In the genomic region with DNA sequence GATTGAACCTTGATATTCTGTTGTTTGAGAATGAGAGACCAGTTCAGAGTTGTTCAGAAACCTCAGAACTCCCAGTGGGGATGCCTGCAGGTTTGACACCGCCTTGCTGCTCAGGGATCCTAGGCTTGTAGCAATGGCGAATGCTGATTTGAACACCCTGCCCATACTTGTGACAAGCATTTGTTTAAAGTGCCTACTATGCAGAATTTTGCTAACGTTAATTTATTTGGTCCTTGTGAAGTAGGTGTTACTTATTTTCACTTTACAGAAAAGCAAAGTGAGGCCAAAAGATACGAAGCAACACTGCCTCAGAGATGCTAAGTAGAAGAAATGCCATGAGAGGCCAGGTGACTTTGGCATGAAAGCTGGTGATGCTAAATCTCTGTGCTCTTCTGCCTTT, we compare ENCODE assay signal across 2 cellular contexts.
A peak's percentile ranks its signal among the peaks of the same experiment; 100 is the strongest.
TF ChIP-seq lines count a peak whose summit lies in the region.

No MANE protein-coding gene starts in this region.

TF ChIP-seq in HepG2, 621 proteins besides CTCF, POLR2A, EP300 and RAD21:
- no peak for TF ChIP-seq KMT2B (CRISPR knock-in tag; IDR thresholded peaks at IDR 0.05)
- TF ChIP-seq, protein P1, sequence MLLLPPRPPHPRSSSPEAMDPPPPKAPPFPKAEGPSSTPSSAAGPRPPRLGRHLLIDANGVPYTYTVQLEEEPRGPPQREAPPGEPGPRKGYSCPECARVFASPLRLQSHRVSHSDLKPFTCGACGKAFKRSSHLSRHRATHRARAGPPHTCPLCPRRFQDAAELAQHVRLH (CRISPR knock-in tag; IDR thresholded peaks at IDR 0.05; ENCODE audit: borderline replicate concordance, low read depth): no peak
- TF ChIP-seq MAFF (IDR thresholded peaks at IDR 0.05; ENCODE audit: low read depth, low read length): peak; percentile 80
- TF ChIP-seq, protein P2, sequence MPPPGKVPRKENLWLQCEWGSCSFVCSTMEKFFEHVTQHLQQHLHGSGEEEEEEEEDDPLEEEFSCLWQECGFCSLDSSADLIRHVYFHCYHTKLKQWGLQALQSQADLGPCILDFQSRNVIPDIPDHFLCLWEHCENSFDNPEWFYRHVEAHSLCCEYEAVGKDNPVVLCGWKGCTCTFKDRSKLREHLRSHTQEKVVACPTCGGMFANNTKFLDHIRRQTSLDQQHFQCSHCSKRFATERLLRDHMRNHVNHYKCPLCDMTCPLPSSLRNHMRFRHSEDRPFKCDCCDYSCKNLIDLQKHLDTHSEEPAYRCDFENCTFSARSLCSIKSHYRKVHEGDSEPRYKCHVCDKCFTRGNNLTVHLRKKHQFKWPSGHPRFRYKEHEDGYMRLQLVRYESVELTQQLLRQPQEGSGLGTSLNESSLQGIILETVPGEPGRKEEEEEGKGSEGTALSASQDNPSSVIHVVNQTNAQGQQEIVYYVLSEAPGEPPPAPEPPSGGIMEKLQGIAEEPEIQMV (CRISPR knock-in tag; IDR thresholded peaks at IDR 0.05; ENCODE audit: low read depth): no peak
- TF ChIP-seq, protein P3, sequence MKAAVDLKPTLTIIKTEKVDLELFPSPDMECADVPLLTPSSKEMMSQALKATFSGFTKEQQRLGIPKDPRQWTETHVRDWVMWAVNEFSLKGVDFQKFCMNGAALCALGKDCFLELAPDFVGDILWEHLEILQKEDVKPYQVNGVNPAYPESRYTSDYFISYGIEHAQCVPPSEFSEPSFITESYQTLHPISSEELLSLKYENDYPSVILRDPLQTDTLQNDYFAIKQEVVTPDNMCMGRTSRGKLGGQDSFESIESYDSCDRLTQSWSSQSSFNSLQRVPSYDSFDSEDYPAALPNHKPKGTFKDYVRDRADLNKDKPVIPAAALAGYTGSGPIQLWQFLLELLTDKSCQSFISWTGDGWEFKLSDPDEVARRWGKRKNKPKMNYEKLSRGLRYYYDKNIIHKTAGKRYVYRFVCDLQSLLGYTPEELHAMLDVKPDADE (CRISPR knock-in tag; IDR thresholded peaks at IDR 0.05): no peak
- no peak for TF ChIP-seq DMAP1 (CRISPR knock-in tag; IDR thresholded peaks at IDR 0.05)
- TF ChIP-seq, protein P4, sequence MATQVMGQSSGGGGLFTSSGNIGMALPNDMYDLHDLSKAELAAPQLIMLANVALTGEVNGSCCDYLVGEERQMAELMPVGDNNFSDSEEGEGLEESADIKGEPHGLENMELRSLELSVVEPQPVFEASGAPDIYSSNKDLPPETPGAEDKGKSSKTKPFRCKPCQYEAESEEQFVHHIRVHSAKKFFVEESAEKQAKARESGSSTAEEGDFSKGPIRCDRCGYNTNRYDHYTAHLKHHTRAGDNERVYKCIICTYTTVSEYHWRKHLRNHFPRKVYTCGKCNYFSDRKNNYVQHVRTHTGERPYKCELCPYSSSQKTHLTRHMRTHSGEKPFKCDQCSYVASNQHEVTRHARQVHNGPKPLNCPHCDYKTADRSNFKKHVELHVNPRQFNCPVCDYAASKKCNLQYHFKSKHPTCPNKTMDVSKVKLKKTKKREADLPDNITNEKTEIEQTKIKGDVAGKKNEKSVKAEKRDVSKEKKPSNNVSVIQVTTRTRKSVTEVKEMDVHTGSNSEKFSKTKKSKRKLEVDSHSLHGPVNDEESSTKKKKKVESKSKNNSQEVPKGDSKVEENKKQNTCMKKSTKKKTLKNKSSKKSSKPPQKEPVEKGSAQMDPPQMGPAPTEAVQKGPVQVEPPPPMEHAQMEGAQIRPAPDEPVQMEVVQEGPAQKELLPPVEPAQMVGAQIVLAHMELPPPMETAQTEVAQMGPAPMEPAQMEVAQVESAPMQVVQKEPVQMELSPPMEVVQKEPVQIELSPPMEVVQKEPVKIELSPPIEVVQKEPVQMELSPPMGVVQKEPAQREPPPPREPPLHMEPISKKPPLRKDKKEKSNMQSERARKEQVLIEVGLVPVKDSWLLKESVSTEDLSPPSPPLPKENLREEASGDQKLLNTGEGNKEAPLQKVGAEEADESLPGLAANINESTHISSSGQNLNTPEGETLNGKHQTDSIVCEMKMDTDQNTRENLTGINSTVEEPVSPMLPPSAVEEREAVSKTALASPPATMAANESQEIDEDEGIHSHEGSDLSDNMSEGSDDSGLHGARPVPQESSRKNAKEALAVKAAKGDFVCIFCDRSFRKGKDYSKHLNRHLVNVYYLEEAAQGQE (IDR thresholded peaks at IDR 0.05; ENCODE audit: borderline replicate concordance in 1 of 2, low read depth in 1 of 2, low read length in 2 of 2): no peak
- no peak for TF ChIP-seq ZNF607 (CRISPR knock-in tag; IDR thresholded peaks at IDR 0.05; ENCODE audit: borderline replicate concordance)
- TF ChIP-seq FOXO1 (CRISPR knock-in tag; IDR thresholded peaks at IDR 0.05): no peak
- no peak for TF ChIP-seq ZSCAN30 (CRISPR knock-in tag; IDR thresholded peaks at IDR 0.05)
- peak; percentile 79 to 87 for TF ChIP-seq MAFK (conservative IDR thresholded peaks at IDR 0.05 in 1 of 2, IDR thresholded peaks at IDR 0.05 in 1 of 2; ENCODE audit: low read length in 2 of 2)
- TF ChIP-seq ISX (CRISPR knock-in tag; conservative IDR thresholded peaks at IDR 0.05): no peak

TF ChIP-seq in K562, 482 proteins besides CTCF, POLR2A, EP300 and RAD21:
- TF ChIP-seq MAFF (IDR thresholded peaks at IDR 0.05; ENCODE audit: low read length) (0 out of 2 replicates have a peak, but pooled peaks have one; percentile 23), KAT8 (IDR thresholded peaks at IDR 0.05; ENCODE audit: low read depth) (no peak), EWSR1 (IDR thresholded peaks at IDR 0.05; ENCODE audit: borderline replicate concordance, low read depth, partially characterized antibody) (no peak), ZNF316 (IDR thresholded peaks at IDR 0.05) (peak; percentile 54)
- TF ChIP-seq, protein P5, sequence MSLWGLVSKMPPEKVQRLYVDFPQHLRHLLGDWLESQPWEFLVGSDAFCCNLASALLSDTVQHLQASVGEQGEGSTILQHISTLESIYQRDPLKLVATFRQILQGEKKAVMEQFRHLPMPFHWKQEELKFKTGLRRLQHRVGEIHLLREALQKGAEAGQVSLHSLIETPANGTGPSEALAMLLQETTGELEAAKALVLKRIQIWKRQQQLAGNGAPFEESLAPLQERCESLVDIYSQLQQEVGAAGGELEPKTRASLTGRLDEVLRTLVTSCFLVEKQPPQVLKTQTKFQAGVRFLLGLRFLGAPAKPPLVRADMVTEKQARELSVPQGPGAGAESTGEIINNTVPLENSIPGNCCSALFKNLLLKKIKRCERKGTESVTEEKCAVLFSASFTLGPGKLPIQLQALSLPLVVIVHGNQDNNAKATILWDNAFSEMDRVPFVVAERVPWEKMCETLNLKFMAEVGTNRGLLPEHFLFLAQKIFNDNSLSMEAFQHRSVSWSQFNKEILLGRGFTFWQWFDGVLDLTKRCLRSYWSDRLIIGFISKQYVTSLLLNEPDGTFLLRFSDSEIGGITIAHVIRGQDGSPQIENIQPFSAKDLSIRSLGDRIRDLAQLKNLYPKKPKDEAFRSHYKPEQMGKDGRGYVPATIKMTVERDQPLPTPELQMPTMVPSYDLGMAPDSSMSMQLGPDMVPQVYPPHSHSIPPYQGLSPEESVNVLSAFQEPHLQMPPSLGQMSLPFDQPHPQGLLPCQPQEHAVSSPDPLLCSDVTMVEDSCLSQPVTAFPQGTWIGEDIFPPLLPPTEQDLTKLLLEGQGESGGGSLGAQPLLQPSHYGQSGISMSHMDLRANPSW (CRISPR knock-in tag; IDR thresholded peaks at IDR 0.05): no peak
